19 cellular contexts compared by ENCODE assay signal in genomic region chr4:94925764-94926347, GRCh38.
DNase-seq lines count a peak whose midpoint lies in the region; ATAC-seq, FAIRE-seq and TF ChIP-seq lines count a peak whose summit lies in the region.
"Had no signal": no experiment of that assay in that cellular context is flagged by ENCODE, and none has a peak within 500 bp of the region (broad histone marks: within the 10 kb centered on the region; RNA-seq: fewer than 3 reads in every experiment).

No MANE protein-coding gene starts in this region.

- CTCF ChIA-PET in A673 (lab: Charles Lee): interaction anchor here (0.6 kb wide), 1 partner anchor 201 kb away, joined by 3 read pairs; no protein-coding TSS in a partner anchor
- CTCF ChIA-PET in IMR-90 (lab: Yijun Ruan, JAX): no interaction called here
- CTCF ChIA-PET in K562 (lab: Yijun Ruan, JAX; ENCODE audit: low intra/inter-chr PET ratio): no interaction called here

- H4K20me1 ChIP-seq in IMR-90 (ENCODE audit: insufficient read depth, low read length) (no peaks in the 10 kb centered on the region), K562 (replicated peaks; ENCODE audit: control insufficient read depth, insufficient read depth, low read length) (no peaks in the 10 kb centered on the region)
- H4K20me1 ChIP-seq: BLaER1 had no signal

- H3K4me3 ChIP-seq in A673 (ENCODE audit: low read depth, low read length, poor library complexity, severe bottlenecking) (no peak overlapping the region), IMR-90 (ENCODE audit: insufficient read depth, low read depth, low read length) (no peak overlapping the region), K562 (no peak overlapping the region)
- H3K4me3 ChIP-seq: BLaER1 had no signal

- H2AK5ac ChIP-seq in IMR-90 (ENCODE audit: low read depth, low read length): 0 out of 2 replicates have a peak overlapping the region, but pooled peaks have one; percentile 15

- H2BK15ac ChIP-seq in IMR-90 (ENCODE audit: low read depth, low read length): no peak overlapping the region

- no peak overlapping the region for H2AK9ac ChIP-seq in IMR-90 (replicated peaks; ENCODE audit: low read depth, low read length, poor library complexity)

- H3K4me2 ChIP-seq in IMR-90 (ENCODE audit: low read depth, low read length) (no peak overlapping the region), K562 (ENCODE audit: insufficient read depth, low read length) (no peak overlapping the region)
- H3K4me2 ChIP-seq: BLaER1, KMS-11 had no signal

- no peak overlapping the region for H3K4ac ChIP-seq in IMR-90 (ENCODE audit: low read depth, low read length)

- H3K27me3 ChIP-seq in A673 (replicated peaks; ENCODE audit: insufficient read depth, low read depth, low read length, poor library complexity): no peaks in the 10 kb centered on the region
- H3K27me3 ChIP-seq in IMR-90 (ENCODE audit: control insufficient read depth, insufficient read depth, low read length): no peaks in the 10 kb centered on the region
- H3K27me3 ChIP-seq in K562 (ENCODE audit: control insufficient read depth in 2 of 2, insufficient read depth in 2 of 2, low read length in 2 of 2): no peaks in the 10 kb centered on the region
- H3K27me3 ChIP-seq: BLaER1 had no signal

- H3K27me3 Mint-ChIP-seq in mesothelial cell of epicardium (ENCODE audit: low read depth): no peaks in the 10 kb centered on the region
- no peaks in the 10 kb centered on the region for H3K27me3 Mint-ChIP-seq in activated naive CD8-positive, alpha-beta T cell treated with anti-CD3 and anti-CD28 coated beads, Interleukin-2, amount 50 U/mL, for 24 hours
- H3K27me3 Mint-ChIP-seq: CD4-positive, alpha-beta memory T cell had no signal

- no peak overlapping the region for H3K4me3 Mint-ChIP-seq in mesothelial cell of epicardium
- no peak overlapping the region for H3K4me3 Mint-ChIP-seq in activated naive CD8-positive, alpha-beta T cell treated with anti-CD3 and anti-CD28 coated beads, Interleukin-2, amount 50 U/mL, for 24 hours
- H3K4me3 Mint-ChIP-seq: CD14-positive monocyte; CD4-positive, alpha-beta memory T cell; H9 had no signal

- intact Hi-C loops in A673 (cut with micrococcal nuclease; ENCODE audit: unreplicated experiment): no loop called here
- intact Hi-C loops in IMR-90 (cut with micrococcal nuclease): no loop called here
- intact Hi-C loops in K562 (cut with micrococcal nuclease): no loop called here

- TF ChIP-seq RAD21 in IMR-90 (IDR thresholded peaks at IDR 0.05; ENCODE audit: low read length) (no peak), K562 (CRISPR knock-in tag; conservative IDR thresholded peaks at IDR 0.05 in 1 of 2, IDR thresholded peaks at IDR 0.05 in 1 of 2) (no peak)

- H4K5ac ChIP-seq in IMR-90 (ENCODE audit: low read depth, low read length): no peak overlapping the region

- H3K79me2 ChIP-seq in K562 (ENCODE audit: control insufficient read depth, insufficient read depth, low read length): no peaks in the 10 kb centered on the region

- no peak overlapping the region for H2BK20ac ChIP-seq in IMR-90 (ENCODE audit: low read depth, low read length)

- no peak overlapping the region for H3K23ac ChIP-seq in IMR-90 (ENCODE audit: low read depth, low read length)

- H2AFZ ChIP-seq in IMR-90 (replicated peaks; ENCODE audit: low read length, poor library complexity): no peak overlapping the region
- no peak overlapping the region for H2AFZ ChIP-seq in K562 (ENCODE audit: low read depth, low read length)

- H3K36me3 Mint-ChIP-seq in mesothelial cell of epicardium: no peaks in the 10 kb centered on the region
- no peaks in the 10 kb centered on the region for H3K36me3 Mint-ChIP-seq in activated naive CD8-positive, alpha-beta T cell treated with anti-CD3 and anti-CD28 coated beads, Interleukin-2, amount 50 U/mL, for 24 hours (ENCODE audit: low read depth)
- H3K36me3 Mint-ChIP-seq: CD14-positive monocyte; CD4-positive, alpha-beta memory T cell had no signal

- H3K9me1 ChIP-seq in IMR-90 (ENCODE audit: insufficient read depth, low read length) (no peaks in the 10 kb centered on the region), K562 (ENCODE audit: control insufficient read depth, insufficient read depth, low read length) (no peaks in the 10 kb centered on the region)

- FAIRE-seq in K562 (lab: Jason Lieb, UNC): no peak
- FAIRE-seq: GM12892, GM18507, H1 had no signal

- BruUV-seq in A673 (replicated peaks; lab: Mats Ljungman, UMichigan) (no TSS peak), IMR-90 (replicated peaks; lab: Mats Ljungman, UMichigan) (no TSS peak), K562 (replicated peaks; lab: Mats Ljungman, UMichigan) (no TSS peak)

- peaks cover 21% of the 10 kb centered on the region for H3K4me1 Mint-ChIP-seq in mesothelial cell of epicardium
- H3K4me1 Mint-ChIP-seq in activated naive CD8-positive, alpha-beta T cell treated with anti-CD3 and anti-CD28 coated beads, Interleukin-2, amount 50 U/mL, for 24 hours: no peaks in the 10 kb centered on the region
- H3K4me1 Mint-ChIP-seq: CD14-positive monocyte; CD4-positive, alpha-beta memory T cell had no signal

- TF ChIP-seq POLR2A in IMR-90 (IDR thresholded peaks at IDR 0.05; ENCODE audit: low read depth, low read length): no peak
- TF ChIP-seq POLR2A in K562 (conservative IDR thresholded peaks at IDR 0.05): no peak

- no peak overlapping the region for H3K56ac ChIP-seq in IMR-90 (ENCODE audit: extremely low read depth, insufficient read depth, low read length)

- no peak overlapping the region for H3K18ac ChIP-seq in IMR-90 (ENCODE audit: low read depth, low read length)

- peak overlapping the region; percentile 66 for H3K27ac Mint-ChIP-seq in mesothelial cell of epicardium
- H3K27ac Mint-ChIP-seq in activated naive CD8-positive, alpha-beta T cell treated with anti-CD3 and anti-CD28 coated beads, Interleukin-2, amount 50 U/mL, for 24 hours: no peak overlapping the region
- H3K27ac Mint-ChIP-seq: CD14-positive monocyte; CD4-positive, alpha-beta memory T cell; H9 had no signal

- H4K91ac ChIP-seq in IMR-90 (ENCODE audit: insufficient read depth, low read depth, low read length): no peak overlapping the region

- H3K27ac ChIP-seq in A673 (ENCODE audit: low read depth, low read length, poor library complexity, severe bottlenecking): no peak overlapping the region
- no peak overlapping the region for H3K27ac ChIP-seq in IMR-90 (ENCODE audit: insufficient read depth, low read length)
- H3K27ac ChIP-seq in K562 (ENCODE audit: extremely low read depth, low read depth, low read length): no peak overlapping the region
- H3K27ac ChIP-seq: BLaER1, HL-60, KMS-11 had no signal

- H3K9me3 ChIP-seq in A673 (ENCODE audit: low read depth, low read length, poor library complexity, severe bottlenecking) (no peaks in the 10 kb centered on the region), IMR-90 (ENCODE audit: control insufficient read depth, insufficient read depth, low read length) (no peaks in the 10 kb centered on the region), K562 (replicated peaks; ENCODE audit: control insufficient read depth, insufficient read depth, low read depth, low read length) (no peaks in the 10 kb centered on the region; the same call in 1 of the 2 replicates)
- H3K9me3 ChIP-seq: BLaER1 had no signal

- WGBS in IMR-90 (ENCODE audit: extremely low coverage in 2 of 2, insufficient read length in 1 of 2), 2 experiments: no CpG with 5 or more reads among the region's 5 CpGs
- 0% methylated on average over 4 of the region's 5 CpGs for WGBS in K562 (ENCODE audit: insufficient coverage, low coverage, missing lambda C conversion rate)

- TF ChIP-seq EP300 in K562 (IDR thresholded peaks at IDR 0.05; ENCODE audit: low read length): no peak

- peaks cover 5% of the 10 kb centered on the region for H3K4me1 ChIP-seq in A673 (ENCODE audit: insufficient read depth, low read length, poor library complexity, severe bottlenecking)
- peaks cover 4% of the 10 kb centered on the region for H3K4me1 ChIP-seq in IMR-90 (ENCODE audit: control insufficient read depth, insufficient read depth, low read length)
- no peaks in the 10 kb centered on the region for H3K4me1 ChIP-seq in K562 (replicated peaks in 1 of 2; ENCODE audit: control insufficient read depth in 2 of 2, insufficient read depth in 2 of 2, low read length in 2 of 2)
- H3K4me1 ChIP-seq: BLaER1 had no signal

- TF ChIP-seq CTCF in A673 (conservative IDR thresholded peaks at IDR 0.05; ENCODE audit: low read depth, low read length): no peak
- TF ChIP-seq CTCF in IMR-90 (conservative IDR thresholded peaks at IDR 0.05; ENCODE audit: low read depth, low read length): no peak
- TF ChIP-seq CTCF in K562 (IDR thresholded peaks at IDR 0.05 in 2 of 3, conservative IDR thresholded peaks at IDR 0.05 in 1 of 3; ENCODE audit: insufficient read depth in 2 of 3, low read depth in 1 of 3, low read length in 3 of 3): no peak
- no peak for TF ChIP-seq CTCF in mesothelial cell of epicardium (IDR thresholded peaks at IDR 0.05; ENCODE audit: unreplicated experiment)

- H4K8ac ChIP-seq in IMR-90 (ENCODE audit: low read depth in 2 of 2, low read length in 2 of 2): no peak overlapping the region

- ATAC-seq in IMR-90 (ENCODE audit: low read depth) (no peak), K562 (no peak), HG02571 (IDR thresholded peaks at IDR 0.05; ENCODE audit: unreplicated experiment) (no peak)
- ATAC-seq in activated naive CD8-positive, alpha-beta T cell treated with anti-CD3 and anti-CD28 coated beads, Interleukin-2, amount 50 U/mL, for 24 hours: no peak

- H3K9ac ChIP-seq in IMR-90 (ENCODE audit: low read depth, low read length): no peak overlapping the region
- no peak overlapping the region for H3K9ac ChIP-seq in K562 (ENCODE audit: insufficient read depth in 1 of 2, low read depth in 2 of 2, low read length in 2 of 2)
- H3K9ac ChIP-seq: BLaER1, KMS-11 had no signal

- no peaks in the 10 kb centered on the region for H3K36me3 ChIP-seq in A673 (ENCODE audit: insufficient read depth, low read length, poor library complexity, severe bottlenecking)
- H3K36me3 ChIP-seq in IMR-90 (ENCODE audit: control insufficient read depth, insufficient read depth, low read length): no peaks in the 10 kb centered on the region
- H3K36me3 ChIP-seq in K562 (ENCODE audit: control insufficient read depth, insufficient read depth, low read length): no peaks in the 10 kb centered on the region
- H3K36me3 ChIP-seq: BLaER1 had no signal

- peak overlapping the region; percentile 35 for H2BK5ac ChIP-seq in IMR-90 (ENCODE audit: low read depth, low read length, poor library complexity, severe bottlenecking)

- DNase-seq in A673 (ENCODE audit: low spot score) (peak; percentile 33), IMR-90 (no peak), K562 (ENCODE audit: extremely low read depth in 1 of 4, low spot score in 3 of 4) (no peak), mesothelial cell of epicardium (ENCODE audit: low spot score in 2 of 2, unreplicated experiment in 2 of 2) (no peak), iPS-NIHi7 (ENCODE audit: extremely low spot score) (no peak)
- DNase-seq in activated naive CD8-positive, alpha-beta T cell treated with anti-CD3 and anti-CD28 coated beads, Interleukin-2, amount 50 U/mL, for 24 hours: no peak
- DNase-seq: CD4-positive, alpha-beta memory T cell; DMS153; DMS79; GDM1; H9 had no signal

- H3K79me1 ChIP-seq in IMR-90 (ENCODE audit: low read depth in 1 of 2, low read length in 2 of 2): no peaks in the 10 kb centered on the region

- in situ Hi-C loops in IMR-90 (cut with MboI; ENCODE audit: low sequenced_read_pairs) (no loop called here), K562 (cut with MboI) (no loop called here)

- peaks cover 5% of the 10 kb centered on the region for H3K9me3 Mint-ChIP-seq in mesothelial cell of epicardium
- H3K9me3 Mint-ChIP-seq in activated naive CD8-positive, alpha-beta T cell treated with anti-CD3 and anti-CD28 coated beads, Interleukin-2, amount 50 U/mL, for 24 hours: no peaks in the 10 kb centered on the region
- H3K9me3 Mint-ChIP-seq: H9 had no signal

- no peak overlapping the region for H3K14ac ChIP-seq in IMR-90 (replicated peaks; ENCODE audit: low read depth, low read length)

- H2BK120ac ChIP-seq in IMR-90 (ENCODE audit: low read depth, low read length): no peak overlapping the region

- dilution Hi-C loops in IMR-90 (cut with HindIII; ENCODE audit: low sequenced_read_pairs, unreplicated experiment): no loop called here

- POLR2A ChIA-PET in A673 (lab: Charles Lee; ENCODE audit: low non-redundant PET): no interaction called here
- POLR2A ChIA-PET in IMR-90 (lab: Charles Lee; ENCODE audit: unreplicated experiment): no interaction called here
- POLR2A ChIA-PET in K562 (lab: Yijun Ruan, JAX): no interaction called here
